Comparison of ENCODE assay signal across 32 cellular contexts in genomic region chr17:76572201-76572910, GRCh38. TPM values are rescaled to one million over a fixed set of nuclear protein-coding genes. Genes with fewer than 3 reads are reported as not detected.
"Had no signal": no experiment of that assay in that cellular context is flagged by ENCODE, and none has a peak within 500 bp of the region (broad histone marks: within the 10 kb centered on the region; RNA-seq: fewer than 3 reads in every experiment).

No MANE protein-coding gene starts in this region.

- ATAC-seq: activated T-cell treated with anti-CD3 and anti-CD28 coated beads, Interleukin-2, amount 50 U/mL, for 4 hours; activated T-helper 17 cell treated with anti-CD3 and anti-CD28 coated beads, Interleukin-2, amount 50 U/mL, for 72 hours; foreskin keratinocyte; heart right ventricle; left lobe of liver; lower lobe of right lung; naive thymus-derived CD8-positive, alpha-beta T cell had no signal

- H3K9me3 Mint-ChIP-seq: activated T-cell treated with anti-CD3 and anti-CD28 coated beads, Interleukin-2, amount 50 U/mL, for 4 hours; activated T-helper 17 cell treated with anti-CD3 and anti-CD28 coated beads, Interleukin-2, amount 50 U/mL, for 72 hours; central memory CD8-positive, alpha-beta T cell; naive thymus-derived CD8-positive, alpha-beta T cell; neural crest cell had no signal

- H3K27me3 ChIP-seq: brain microvascular endothelial cell, foreskin keratinocyte, heart right ventricle, right atrium auricular region, suprapubic skin, transverse colon had no signal

- H3K27ac ChIP-seq: brain microvascular endothelial cell, esophagus muscularis mucosa, foreskin keratinocyte, heart right ventricle, lower lobe of right lung, parathyroid adenoma, right atrium auricular region, suprapubic skin, transverse colon had no signal

- H3K36me3 ChIP-seq: brain microvascular endothelial cell, heart right ventricle, lower lobe of right lung, right atrium auricular region, transverse colon had no signal

- DNase-seq: activated CD4-positive, alpha-beta T cell treated with anti-CD3 and anti-CD28 coated beads for 4 hours; activated CD4-positive, alpha-beta T cell treated with anti-CD3 and anti-CD28 coated beads, Interleukin-2, amount 50 U/mL, for 4 hours; activated CD4-positive, CD25-positive, alpha-beta regulatory T cell; activated CD8-positive, alpha-beta memory T cell treated with anti-CD3 and anti-CD28 coated beads, Interleukin-2, amount 50 U/mL, for 4 hours; activated gamma-delta T cell treated with Interleukin-2 at 50 U/mL for 16 hours; activated naive CD4-positive, alpha-beta T cell treated with anti-CD3 and anti-CD28 coated beads, Interleukin-2, amount 50 U/mL, for 16 hours; activated T-cell treated with anti-CD3 and anti-CD28 coated beads, Interleukin-2, amount 50 U/mL, for 4 hours; amniotic stem cell; brain microvascular endothelial cell; dermis blood vessel endothelial cell; effector CD4-positive, alpha-beta T cell; foreskin keratinocyte; heart right ventricle; kidney glomerular epithelial cell; lower lobe of right lung; mesenchymal stem cell; naive thymus-derived CD8-positive, alpha-beta T cell; occipital lobe; stimulated activated naive CD4-positive, alpha-beta T cell; transverse colon had no signal

- H3K4me3 Mint-ChIP-seq: activated T-cell treated with anti-CD3 and anti-CD28 coated beads, Interleukin-2, amount 50 U/mL, for 4 hours; activated T-helper 17 cell treated with anti-CD3 and anti-CD28 coated beads, Interleukin-2, amount 50 U/mL, for 72 hours; central memory CD8-positive, alpha-beta T cell; naive thymus-derived CD8-positive, alpha-beta T cell; neural crest cell had no signal

- H3K9me3 ChIP-seq: esophagus muscularis mucosa, heart right ventricle, lower lobe of right lung, right atrium auricular region, suprapubic skin, transverse colon had no signal

- H3K4me3 ChIP-seq: esophagus muscularis mucosa, heart right ventricle, lower lobe of right lung, right atrium auricular region, suprapubic skin, transverse colon had no signal

- H3K27me3 Mint-ChIP-seq: activated T-helper 17 cell treated with anti-CD3 and anti-CD28 coated beads, Interleukin-2, amount 50 U/mL, for 72 hours; central memory CD8-positive, alpha-beta T cell had no signal

- H3K4me1 Mint-ChIP-seq: activated T-helper 17 cell treated with anti-CD3 and anti-CD28 coated beads, Interleukin-2, amount 50 U/mL, for 72 hours had no signal

- H3K36me3 Mint-ChIP-seq: naive thymus-derived CD8-positive, alpha-beta T cell had no signal

- H3K27ac Mint-ChIP-seq: activated T-helper 17 cell treated with anti-CD3 and anti-CD28 coated beads, Interleukin-2, amount 50 U/mL, for 72 hours had no signal

- H3K4me1 ChIP-seq: foreskin keratinocyte had no signal

- FAIRE-seq: astrocyte, colon, urothelium cell line had no signal

RNA-seq across cellular contexts. Expression of gene ST6GALNAC2, which starts 13.3 kb away (rescaled TPM):
- total RNA-seq: activated T-cell treated with anti-CD3 and anti-CD28 coated beads, Interleukin-2, amount 50 U/mL, for 4 hours; occipital lobe; T-helper 1 cell treated with Interleukin-12 subunit alpha and Interleukin-12 subunit beta and Interleukin-4 antibody, amounts not matched to agents 30 ng/mL and 1 ng/mL, for 36 hours had no signal

RNA-seq across cellular contexts. Expression of gene PRCD, which starts 32.5 kb away (rescaled TPM):
- total RNA-seq: activated T-cell treated with anti-CD3 and anti-CD28 coated beads, Interleukin-2, amount 50 U/mL, for 4 hours; activated T-helper 17 cell treated with anti-CD3 and anti-CD28 coated beads, Interleukin-2, amount 50 U/mL, for 72 hours; T-helper 1 cell treated with Interleukin-12 subunit alpha and Interleukin-12 subunit beta and Interleukin-4 antibody, amounts not matched to agents 30 ng/mL and 1 ng/mL, for 36 hours had no signal

RNA-seq across cellular contexts. Expression of gene CYGB, which starts 34.8 kb away (rescaled TPM):
- total RNA-seq: activated T-cell treated with anti-CD3 and anti-CD28 coated beads, Interleukin-2, amount 50 U/mL, for 4 hours; activated T-helper 17 cell treated with anti-CD3 and anti-CD28 coated beads, Interleukin-2, amount 50 U/mL, for 72 hours had no signal
